In the genomic region with DNA sequence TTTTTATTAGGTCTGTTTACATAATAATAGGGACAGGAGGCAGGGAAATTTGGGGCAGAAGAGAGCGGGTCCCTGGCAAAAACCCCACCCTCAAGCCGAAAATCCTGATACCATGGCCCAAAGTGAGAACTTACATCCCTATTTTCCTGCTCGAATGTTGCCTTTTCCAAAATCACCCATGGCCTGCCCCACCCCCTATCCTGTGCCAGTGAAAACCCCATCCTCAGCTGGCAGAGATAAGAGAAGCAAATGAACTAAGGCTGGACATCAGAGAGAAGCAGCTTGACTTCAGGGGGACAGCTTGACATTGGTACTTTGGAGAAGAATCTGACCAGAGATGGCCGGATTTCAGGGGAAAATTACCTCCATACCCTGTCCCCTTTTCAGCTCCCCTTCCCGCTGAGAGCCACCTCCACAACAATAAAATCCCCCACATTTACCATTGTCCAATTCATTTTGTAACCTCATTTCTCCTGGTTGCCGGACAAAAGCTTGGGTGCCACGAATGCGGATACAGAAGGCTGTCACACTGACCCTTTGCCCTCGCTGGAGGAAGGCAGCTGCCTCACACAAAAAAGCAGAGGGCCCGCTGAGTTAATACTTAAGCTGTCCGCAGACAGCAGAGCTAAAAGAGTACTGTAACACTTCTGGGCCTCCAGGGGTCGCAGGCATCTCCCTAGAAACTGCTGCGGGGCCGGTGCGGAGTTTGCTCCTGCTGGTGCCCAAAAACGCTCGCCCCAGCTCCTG, we compare ENCODE assay signal across 8 cellular contexts.
DNase-seq lines count a peak whose midpoint lies in the region; ATAC-seq and TF ChIP-seq lines count a peak whose summit lies in the region.

No MANE protein-coding gene starts in this region.

- CTCF ChIA-PET in activated CD4-positive, alpha-beta memory T cell treated with anti-CD3 and anti-CD28 coated beads for 36 hours (lab: Charles Lee) = interaction anchor here (0.5 to 1.4 kb wide), 3 partner anchors 17 to 386 kb away, joined by 3 to 4 read pairs (median 3); no protein-coding TSS in a partner anchor
- CTCF ChIA-PET in activated CD4-positive, alpha-beta memory T cell treated with anti-CD3 and anti-CD28 coated beads, Interleukin-2, amount 10 ng/mL, durations not matched to agents 7 days and 5 days (lab: Charles Lee) = interaction anchor here (0.6 to 1.4 kb wide), 3 partner anchors 23 to 518 kb away, joined by 3 to 4 read pairs (median 3); no protein-coding TSS in a partner anchor

- POLR2A ChIA-PET in activated CD4-positive, alpha-beta memory T cell treated with anti-CD3 and anti-CD28 coated beads for 36 hours (lab: Charles Lee) = no interaction called here
- POLR2A ChIA-PET in activated CD4-positive, alpha-beta memory T cell treated with anti-CD3 and anti-CD28 coated beads, Interleukin-2, amount 10 ng/mL, durations not matched to agents 7 days and 5 days (lab: Charles Lee) = no interaction called here

- H3K27me3 ChIP-seq in foreskin keratinocyte = no peaks in the 10 kb centered on the region

- peak; percentile 68 for TF ChIP-seq CTCF in foreskin keratinocyte (conservative IDR thresholded peaks at IDR 0.05)

- ATAC-seq in foreskin keratinocyte (peak; percentile 98), sciatic nerve (peak; percentile 52), HG03460 (IDR thresholded peaks at IDR 0.05; ENCODE audit: unreplicated experiment) (no peak), GM21619 (IDR thresholded peaks at IDR 0.05; ENCODE audit: unreplicated experiment) (no peak)

- DNase-seq in activated CD4-positive, alpha-beta memory T cell treated with anti-CD3 and anti-CD28 coated beads for 36 hours = peak; percentile 9
- no peak for DNase-seq in activated CD4-positive, alpha-beta memory T cell treated with anti-CD3 and anti-CD28 coated beads, Interleukin-2, amount 10 ng/mL, durations not matched to agents 7 days and 5 days
- DNase-seq in RPMI8226 (peak; percentile 36), foreskin keratinocyte (peak in 1 of 2 donors; percentile 24), sciatic nerve (ENCODE audit: low spot score) (peak; percentile 55), NCI-H2171 treated with DMSO at 0.1 percent for 48 hours (lab: John Stamatoyannopoulos, UW) (no peak)

- H3K9me3 Mint-ChIP-seq in activated CD4-positive, alpha-beta memory T cell treated with anti-CD3 and anti-CD28 coated beads for 36 hours = no peaks in the 10 kb centered on the region
- no peaks in the 10 kb centered on the region for H3K9me3 Mint-ChIP-seq in activated CD4-positive, alpha-beta memory T cell treated with anti-CD3 and anti-CD28 coated beads, Interleukin-2, amount 10 ng/mL, durations not matched to agents 7 days and 5 days

- H3K4me3 Mint-ChIP-seq in activated CD4-positive, alpha-beta memory T cell treated with anti-CD3 and anti-CD28 coated beads for 36 hours = no peak overlapping the region
- no peak overlapping the region for H3K4me3 Mint-ChIP-seq in activated CD4-positive, alpha-beta memory T cell treated with anti-CD3 and anti-CD28 coated beads, Interleukin-2, amount 10 ng/mL, durations not matched to agents 7 days and 5 days

- no peak overlapping the region for H3K27ac ChIP-seq in foreskin keratinocyte

- no peaks in the 10 kb centered on the region for H3K4me1 Mint-ChIP-seq in activated CD4-positive, alpha-beta memory T cell treated with anti-CD3 and anti-CD28 coated beads for 36 hours (ENCODE audit: low read depth)
- H3K4me1 Mint-ChIP-seq in activated CD4-positive, alpha-beta memory T cell treated with anti-CD3 and anti-CD28 coated beads, Interleukin-2, amount 10 ng/mL, durations not matched to agents 7 days and 5 days = no peaks in the 10 kb centered on the region

- H3K27ac Mint-ChIP-seq in activated CD4-positive, alpha-beta memory T cell treated with anti-CD3 and anti-CD28 coated beads for 36 hours = no peak overlapping the region
- no peak overlapping the region for H3K27ac Mint-ChIP-seq in activated CD4-positive, alpha-beta memory T cell treated with anti-CD3 and anti-CD28 coated beads, Interleukin-2, amount 10 ng/mL, durations not matched to agents 7 days and 5 days

- peaks cover 1% of the 10 kb centered on the region for H3K27me3 Mint-ChIP-seq in activated CD4-positive, alpha-beta memory T cell treated with anti-CD3 and anti-CD28 coated beads for 36 hours
- H3K27me3 Mint-ChIP-seq in activated CD4-positive, alpha-beta memory T cell treated with anti-CD3 and anti-CD28 coated beads, Interleukin-2, amount 10 ng/mL, durations not matched to agents 7 days and 5 days = peaks cover 10% of the 10 kb centered on the region

- H3K36me3 Mint-ChIP-seq in activated CD4-positive, alpha-beta memory T cell treated with anti-CD3 and anti-CD28 coated beads for 36 hours = no peaks in the 10 kb centered on the region
- H3K36me3 Mint-ChIP-seq in activated CD4-positive, alpha-beta memory T cell treated with anti-CD3 and anti-CD28 coated beads, Interleukin-2, amount 10 ng/mL, durations not matched to agents 7 days and 5 days (ENCODE audit: low read depth) = no peaks in the 10 kb centered on the region

- no peaks in the 10 kb centered on the region for H3K4me1 ChIP-seq in foreskin keratinocyte

- intact Hi-C loops in activated CD4-positive, alpha-beta memory T cell treated with anti-CD3 and anti-CD28 coated beads for 36 hours (cut with micrococcal nuclease) = no loop called here
- intact Hi-C loops in sciatic nerve (cut with DNase I) = no loop called here

Comparison
In these comparisons a context has a peak if more than half of its experiments do, and no peak if none do; other contexts are left out.
1. DNase-seq: peak in activated CD4-positive, alpha-beta memory T cell treated with anti-CD3 and anti-CD28 coated beads for 36 hours (single experiment), RPMI8226 (single experiment) and sciatic nerve (single experiment); none in activated CD4-positive, alpha-beta memory T cell treated with anti-CD3 and anti-CD28 coated beads, Interleukin-2, amount 10 ng/mL, durations not matched to agents 7 days and 5 days (single experiment) and NCI-H2171 treated with DMSO at 0.1 percent for 48 hours (single experiment).
2. ATAC-seq: peak in foreskin keratinocyte (single experiment) and sciatic nerve (single experiment); none in HG03460 (single experiment) and GM21619 (single experiment).